8 cellular contexts compared by ENCODE assay signal in the genomic region with DNA sequence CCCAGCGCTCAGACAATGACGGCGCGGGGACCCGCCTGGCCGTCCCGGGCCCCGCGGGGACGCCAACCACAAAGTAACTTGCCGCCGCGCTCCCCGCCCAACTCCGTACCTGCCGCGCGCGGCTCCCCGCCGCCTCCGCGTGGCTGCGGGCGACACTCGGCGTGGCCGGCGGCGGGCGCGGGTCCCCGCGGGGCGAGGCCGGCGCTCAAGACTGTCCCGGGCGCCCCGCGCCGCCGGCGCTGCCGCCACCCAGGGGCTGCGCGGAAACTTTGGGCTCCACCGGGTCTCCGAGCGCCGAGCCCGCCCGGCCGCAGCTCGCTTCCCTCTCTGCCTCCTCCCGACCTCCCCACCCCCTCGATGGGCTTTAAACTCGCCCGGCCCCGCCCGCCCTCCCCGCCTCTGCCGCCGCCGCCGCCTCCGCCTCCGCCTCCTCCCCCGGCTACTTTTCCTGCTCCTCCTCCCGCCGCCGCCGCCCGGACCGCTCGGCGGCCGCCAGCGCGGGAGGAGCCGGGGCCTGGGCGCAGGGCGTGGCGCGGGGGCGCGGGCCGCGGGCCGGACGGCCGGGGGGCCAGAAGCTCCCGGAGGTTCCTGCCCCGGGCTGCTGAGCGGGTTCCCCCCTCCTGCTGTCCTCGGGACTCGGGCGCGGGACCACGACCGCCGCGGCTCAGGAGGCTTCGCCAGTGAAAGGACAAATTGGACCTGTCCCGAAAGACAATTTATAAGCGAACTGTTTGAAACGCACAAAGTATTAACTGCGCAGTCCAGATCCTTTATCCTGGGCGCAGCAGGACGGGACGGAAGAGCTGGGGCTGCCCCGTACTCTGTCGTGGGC. TPM values are rescaled to one million over a fixed set of nuclear protein-coding genes. Genes with fewer than 3 reads are reported as not detected.
DNase-seq lines count a peak whose midpoint lies in the region; ATAC-seq, FAIRE-seq and TF ChIP-seq lines count a peak whose summit lies in the region.

No MANE protein-coding gene starts in this region.

- H3K14ac ChIP-seq in H9 (ENCODE audit: insufficient read depth, low read length): peak overlapping the region; percentile 47; the same call in 1 of the 2 replicates

- H3K4me1 Mint-ChIP-seq in H9: peaks cover 42 to 54% of the 10 kb centered on the region in 2 experiments

- intact Hi-C loops in K562 (cut with micrococcal nuclease) (loop anchor here (2.0 to 5.0 kb wide), 2 partner anchors 66 to 97 kb away; no protein-coding TSS in a partner anchor), gastrocnemius medialis (cut with DNase I; ENCODE audit: low total_unique reads) (loop anchor here (5.0 to 10.0 kb wide), 6 partner anchors 106 to 329 kb away; no protein-coding TSS in a partner anchor)

- H3K27me3 Mint-ChIP-seq in H9 (ENCODE audit: low read depth): peaks cover 31% of the 10 kb centered on the region

- no peak overlapping the region for H2BK15ac ChIP-seq in H9 (ENCODE audit: low read depth, low read length)

- H4K91ac ChIP-seq in H9 (ENCODE audit: insufficient read length, low read depth, low read length): no peak overlapping the region

- H3K27me3 ChIP-seq in H9 (ENCODE audit: insufficient read depth, low read length) (peaks cover 7% of the 10 kb centered on the region; the same call in 1 of the 2 replicates), K562 (ENCODE audit: control insufficient read depth in 2 of 2, insufficient read depth in 2 of 2, low read length in 2 of 2) (peaks cover 0 to 1% of the 10 kb centered on the region in 2 experiments; a peak in 2 of 5 replicates), iPS DF 6.9 (ENCODE audit: control insufficient read depth, insufficient read depth, low read length) (peaks cover 11% of the 10 kb centered on the region), gastrocnemius medialis (no peaks in the 10 kb centered on the region), BE2C (peaks cover 64% of the 10 kb centered on the region)

- no peak overlapping the region for H4K8ac ChIP-seq in H9 (replicated peaks; ENCODE audit: insufficient read length, low read depth, low read length)

- no peak overlapping the region for H4K5ac ChIP-seq in H9 (ENCODE audit: insufficient read length, low read depth, low read length)

- H3K23me2 ChIP-seq in H9 (ENCODE audit: insufficient read length, low read depth, low read length, poor library complexity, severe bottlenecking): peaks cover 10% of the 10 kb centered on the region

- H3K27ac ChIP-seq in 22Rv1 (peak overlapping the region; percentile 35), H9 (ENCODE audit: insufficient read length, low read depth, low read length) (no peak overlapping the region), SK-N-MC (0 out of 2 replicates have a peak overlapping the region, but pooled peaks have one; percentile 37), K562 (ENCODE audit: extremely low read depth, low read depth, low read length) (peak overlapping the region; percentile 50), iPS DF 6.9 (ENCODE audit: low read length) (no peak overlapping the region), gastrocnemius medialis (peak overlapping the region; percentile 62 to 86 (median 81))

- H3K27ac Mint-ChIP-seq in H9: no peak overlapping the region

- H3K79me1 ChIP-seq in H9 (ENCODE audit: insufficient read depth, low read depth, low read length, poor library complexity, severe bottlenecking): peaks cover 3% of the 10 kb centered on the region

- peak overlapping the region; percentile 35 for H3K18ac ChIP-seq in H9 (ENCODE audit: insufficient read length, low read depth, low read length)

- BruUV-seq in K562 (replicated peaks; lab: Mats Ljungman, UMichigan): no TSS peak

- H3K9ac ChIP-seq in H9 (ENCODE audit: extremely low read depth, insufficient read length, low read length) (no peak overlapping the region), SK-N-MC (ENCODE audit: insufficient read length) (no peak overlapping the region), K562 (ENCODE audit: insufficient read depth in 1 of 2, low read depth in 2 of 2, low read length in 2 of 2) (peak overlapping the region; percentile 55 to 93; a peak in 3 of 4 replicates)

- peaks cover 12 to 22% of the 10 kb centered on the region in 2 experiments for H3K9me3 Mint-ChIP-seq in H9

- no peak for TF ChIP-seq RAD21 in K562 (CRISPR knock-in tag; conservative IDR thresholded peaks at IDR 0.05 in 1 of 2, IDR thresholded peaks at IDR 0.05 in 1 of 2)

- H3K4me1 ChIP-seq in H9 (ENCODE audit: insufficient read depth, low read length): peaks cover 11% of the 10 kb centered on the region; the same call in 1 of the 2 replicates
- H3K4me1 ChIP-seq in K562 (replicated peaks in 1 of 2; ENCODE audit: control insufficient read depth in 2 of 2, insufficient read depth in 2 of 2, low read length in 2 of 2): peaks cover 18 to 30% of the 10 kb centered on the region in 2 experiments; a peak in 4 of 5 replicates
- no peaks in the 10 kb centered on the region; the same call in 1 of the 2 replicates for H3K4me1 ChIP-seq in iPS DF 6.9 (ENCODE audit: control insufficient read depth, insufficient read depth, low read length)
- peaks cover 21 to 28% of the 10 kb centered on the region in 2 donors for H3K4me1 ChIP-seq in gastrocnemius medialis
- no peaks in the 10 kb centered on the region for H3K4me1 ChIP-seq in BE2C

- ATAC-seq in K562 (peak; percentile 79), gastrocnemius medialis (peak; percentile 70 to 74), HG03378 (IDR thresholded peaks at IDR 0.05; ENCODE audit: unreplicated experiment) (no peak)

- no peak overlapping the region for H2BK20ac ChIP-seq in H9 (ENCODE audit: low read depth, low read length, poor library complexity, severe bottlenecking)

- H3K56ac ChIP-seq in H9 (ENCODE audit: insufficient read length, low read depth, low read length): no peak overlapping the region

- H4K20me1 ChIP-seq in H9 (ENCODE audit: control insufficient read depth, insufficient read depth, insufficient read length) (no peaks in the 10 kb centered on the region), K562 (replicated peaks; ENCODE audit: control insufficient read depth, insufficient read depth, low read length) (peaks cover 10% of the 10 kb centered on the region)

- peak overlapping the region; percentile 60 for H3K4me2 ChIP-seq in H9 (ENCODE audit: insufficient read depth, insufficient read length, low read length)
- peak overlapping the region; percentile 72 for H3K4me2 ChIP-seq in K562 (ENCODE audit: insufficient read depth, low read length)

- no peak for FAIRE-seq in K562 (lab: Jason Lieb, UNC)

- H3K36me3 ChIP-seq in SK-N-MC (ENCODE audit: insufficient read depth, low read length) (peaks cover 28% of the 10 kb centered on the region), K562 (ENCODE audit: control insufficient read depth, insufficient read depth, low read length) (peaks cover 5% of the 10 kb centered on the region; the same call in 1 of the 3 replicates), iPS DF 6.9 (ENCODE audit: control insufficient read depth, insufficient read depth, low read length) (no peaks in the 10 kb centered on the region), gastrocnemius medialis (no peaks in the 10 kb centered on the region), BE2C (no peaks in the 10 kb centered on the region)

- in situ Hi-C loops in K562 (cut with MboI) (no loop called here), gastrocnemius medialis (cut with MboI; ENCODE audit: low sequenced_read_pairs in 4 of 4) (loop anchor here in 3 of 4 donors (25.0 kb wide), 2 partner anchors 269 to 331 kb away; a partner anchor contains a TSS)

- H2AK5ac ChIP-seq in H9 (ENCODE audit: insufficient read length, low read length): no peak overlapping the region

- no peaks in the 10 kb centered on the region for H3K9me1 ChIP-seq in K562 (ENCODE audit: control insufficient read depth, insufficient read depth, low read length)

- H2BK5ac ChIP-seq in H9 (ENCODE audit: insufficient read length, low read length): no peak overlapping the region

- DNase-seq in H9 (peak; percentile 62), SK-N-MC (ENCODE audit: low read depth, low spot score) (no peak), K562 (ENCODE audit: extremely low read depth in 1 of 4, low spot score in 3 of 4) (peak; percentile 80 to 90 (median 88)), iPS DF 6.9 (ENCODE audit: low read depth, low spot score) (no peak), gastrocnemius medialis (peak; percentile 54 to 63), BE2C (no peak)

- no peak overlapping the region for H2AFZ ChIP-seq in H9 (ENCODE audit: low read length)
- peak overlapping the region; percentile 94 for H2AFZ ChIP-seq in K562 (ENCODE audit: low read depth, low read length)

- peaks cover 26% of the 10 kb centered on the region; the same call in 1 of the 2 replicates for H3K79me2 ChIP-seq in H9 (ENCODE audit: insufficient read depth, low read length)
- peaks cover 45% of the 10 kb centered on the region for H3K79me2 ChIP-seq in K562 (ENCODE audit: control insufficient read depth, insufficient read depth, low read length)

- H3K23ac ChIP-seq in H9 (ENCODE audit: insufficient read length, low read depth, low read length): no peak overlapping the region

- H3K4me3 Mint-ChIP-seq in H9: peak overlapping the region; percentile 66 to 79

- H3K9me3 ChIP-seq in H9 (ENCODE audit: control insufficient read depth, low read depth, low read length): peaks cover 9% of the 10 kb centered on the region
- 0 out of 2 replicates have a peak, but pooled peaks cover 6% of the 10 kb centered on the region for H3K9me3 ChIP-seq in SK-N-MC (ENCODE audit: low read depth, low read length)
- no peaks in the 10 kb centered on the region for H3K9me3 ChIP-seq in K562 (replicated peaks; ENCODE audit: control insufficient read depth, insufficient read depth, low read depth, low read length)
- H3K9me3 ChIP-seq in iPS DF 6.9 (ENCODE audit: control insufficient read depth, insufficient read depth, low read length): no peaks in the 10 kb centered on the region
- H3K9me3 ChIP-seq in gastrocnemius medialis: no peaks in the 10 kb centered on the region
- no peaks in the 10 kb centered on the region for H3K9me3 ChIP-seq in BE2C

- TF ChIP-seq EP300 in K562 (IDR thresholded peaks at IDR 0.05; ENCODE audit: low read length): no peak

- POLR2A ChIA-PET in K562 (lab: Yijun Ruan, JAX): interaction anchor here (0.6 to 0.7 kb wide), 2 partner anchors 8 to 36 kb away, joined by 3 to 4 read pairs; no protein-coding TSS in a partner anchor

- CTCF ChIA-PET in K562 (lab: Yijun Ruan, JAX; ENCODE audit: low intra/inter-chr PET ratio): no interaction called here

- H3K4me3 ChIP-seq in SK-N-MC (peak overlapping the region; percentile 54), K562 (peak overlapping the region; percentile 69), iPS DF 6.9 (ENCODE audit: low read length) (peak overlapping the region; percentile 52), gastrocnemius medialis (peak overlapping the region; percentile 58 to 73 (median 60)), BE2C (ENCODE audit: low read depth, low read length) (no peak overlapping the region)

- H2BK120ac ChIP-seq in H9 (ENCODE audit: low read depth, low read length, poor library complexity, severe bottlenecking): no peak overlapping the region

- peaks cover 17 to 23% (median 22%) of the 10 kb centered on the region in 3 experiments for H3K36me3 Mint-ChIP-seq in H9 (ENCODE audit: insufficient read depth in 1 of 3, low read depth in 3 of 3)

- peak; percentile 30 for TF ChIP-seq CTCF in 22Rv1 (IDR thresholded peaks at IDR 0.05)
- no peak for TF ChIP-seq CTCF in H9 (conservative IDR thresholded peaks at IDR 0.05)
- no peak for TF ChIP-seq CTCF in K562 (IDR thresholded peaks at IDR 0.05 in 2 of 3, conservative IDR thresholded peaks at IDR 0.05 in 1 of 3; ENCODE audit: insufficient read depth in 2 of 3, low read depth in 1 of 3, low read length in 3 of 3)
- no peak for TF ChIP-seq CTCF in gastrocnemius medialis (IDR thresholded peaks at IDR 0.05 in 4 of 5, conservative IDR thresholded peaks at IDR 0.05 in 1 of 5)
- TF ChIP-seq CTCF in BE2C (IDR thresholded peaks at IDR 0.05; ENCODE audit: low read depth, low read length): no peak

- H2BK12ac ChIP-seq in H9 (ENCODE audit: insufficient read length, low read depth, low read length): no peak overlapping the region

- WGBS in H9 (ENCODE audit: extremely low coverage, insufficient read length, low lambda C conversion rate): no CpG with 5 or more reads among the region's 113 CpGs
- 1% methylated on average over 29 of the region's 113 CpGs for WGBS in K562 (ENCODE audit: insufficient coverage, low coverage, missing lambda C conversion rate)
- WGBS in iPS DF 6.9 (ENCODE audit: insufficient coverage, insufficient read length): no CpG with 5 or more reads among the region's 113 CpGs

- H3T11ph ChIP-seq in H9 (ENCODE audit: low read length): no peak overlapping the region

- TF ChIP-seq POLR2A in K562 (conservative IDR thresholded peaks at IDR 0.05) (no peak), gastrocnemius medialis (IDR thresholded peaks at IDR 0.05) (peak; percentile 68 to 73)

- no peak overlapping the region for H3K4ac ChIP-seq in H9 (ENCODE audit: low read depth, low read length)

RNA-seq across cellular contexts. Expression of a gene that starts 10.6 kb away (rescaled TPM):
- 106 and 108 TPM in 2 replicates for total RNA-seq in H9 (2021)
- 155 and 246 TPM in 2 replicates for total RNA-seq in K562 (2011; cell fraction: chromatin; rRNA removed; ENCODE audit: low replicate concordance)
- 95.1 and 108 TPM in 2 replicates for total RNA-seq in K562 (2011; cell fraction: nucleolus; rRNA removed)
- 149 and 184 TPM in 2 replicates for total RNA-seq in K562 (2011; cell fraction: nucleoplasm; rRNA removed)
- 56.5 and 57.4 TPM in 2 replicates for total RNA-seq in K562 (2014; rRNA removed)
- total RNA-seq in K562 (2014; rRNA removed; fragmentation: Illumina TruSeq; extraction: Trizol): 43.4 and 44.0 TPM in 2 replicates
- total RNA-seq in K562 (2015; rRNA removed; fragmentation: Illumina TruSeq; extraction: Trizol): 25.8 and 28.6 TPM in 2 replicates
- total RNA-seq in K562 (2021): 77.7 and 88.5 TPM in 2 replicates
- polyA plus RNA-seq in K562 (2011; rRNA removed): 26.9 and 28.0 TPM in 2 replicates
- polyA plus RNA-seq in K562 (2011; cell fraction: cytosol; rRNA removed): 24.2 and 25.9 TPM in 2 replicates
- 56.8 and 69.8 TPM in 2 replicates for polyA plus RNA-seq in K562 (2011; cell fraction: nucleus; rRNA removed)
- 33.8 and 79.4 TPM in 2 replicates for polyA plus RNA-seq in K562 (2012)
- 48.1 and 49.0 TPM in 2 replicates for polyA plus RNA-seq in K562 (2014; fragmentation: Illumina TruSeq; extraction: Trizol)
- 1 to 10 TPM; 8.9 to 9.9 TPM for polyA plus RNA-seq in K562 (2014; fragmentation: Nextera tagmentation; extraction: Ambion mirVana)
- polyA plus RNA-seq in K562 (2014; rRNA removed): 39.0 and 40.7 TPM in 2 replicates
- polyA minus RNA-seq in K562 (2011; rRNA and poly(A)+ RNA removed): 62.8 and 74.1 TPM in 2 replicates
- 35.8 and 51.6 TPM in 2 replicates for polyA minus RNA-seq in K562 (2011; cell fraction: cytosol; rRNA and poly(A)+ RNA removed)
- polyA minus RNA-seq in K562 (2011; cell fraction: nucleus; rRNA and poly(A)+ RNA removed): 75.0 and 114 TPM in 2 replicates
- total RNA-seq in gastrocnemius medialis: 10 to 100 TPM; 40.4 to 88.6 (median 61.1) TPM
- 0.82 TPM for polyA plus RNA-seq in BE2C (2012; ENCODE audit: insufficient read depth, insufficient read length, low read depth)

Comparison
In these comparisons a context has a peak if more than half of its experiments do, and no peak if none do; other contexts are left out.
1. H3K27ac ChIP-seq: peak in 22Rv1 (single experiment), SK-N-MC (single experiment), K562 (single experiment) and gastrocnemius medialis (4 of 4); none in H9 (single experiment) and iPS DF 6.9 (single experiment).
2. DNase-seq: peak in H9 (single experiment), K562 (4 of 4) and gastrocnemius medialis (2 of 2); none in SK-N-MC (single experiment), iPS DF 6.9 (single experiment) and BE2C (single experiment).
3. H3K9ac ChIP-seq: peak in K562 (2 of 2); none in H9 (single experiment) and SK-N-MC (single experiment).